Comparison of ENCODE assay signal across 21 cellular contexts in the genomic region with DNA sequence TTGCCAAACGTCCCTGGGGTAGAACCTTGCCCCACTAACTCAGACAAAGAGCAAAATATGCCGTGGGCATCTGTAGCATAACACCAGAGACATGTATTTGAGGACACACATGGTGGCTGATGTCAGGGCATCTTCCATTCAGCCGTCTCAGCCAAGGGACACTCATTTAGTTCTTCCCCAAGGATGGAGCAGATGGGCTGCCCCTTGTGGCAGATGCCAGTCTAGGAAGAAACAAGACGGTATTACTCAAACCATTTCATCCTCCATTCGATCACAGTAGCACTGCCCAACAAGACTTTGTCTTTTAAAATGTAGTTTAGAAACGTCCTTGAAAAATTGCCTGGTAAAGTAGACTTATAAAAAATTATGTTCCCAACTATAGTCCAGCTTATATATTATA.
"Had no signal": no experiment of that assay in that cellular context is flagged by ENCODE, and none has a peak within 500 bp of the region (broad histone marks: within the 10 kb centered on the region; RNA-seq: fewer than 3 reads in every experiment).

No MANE protein-coding gene starts in this region.

- H3K27me3 Mint-ChIP-seq: activated CD8-positive, alpha-beta T cell treated with anti-CD3 and anti-CD28 coated beads for 36 hours; activated naive CD8-positive, alpha-beta T cell treated with anti-CD3 and anti-CD28 coated beads, Interleukin-2, amount 10 ng/mL, durations not matched to agents 7 days and 5 days had no signal

- DNase-seq: activated CD4-positive, alpha-beta T cell treated with anti-CD3 and anti-CD28 coated beads for 4 hours; activated CD8-positive, alpha-beta memory T cell treated with anti-CD3 and anti-CD28 coated beads, Interleukin-2, amount 50 U/mL, for 4 hours; activated CD8-positive, alpha-beta T cell treated with anti-CD3 and anti-CD28 coated beads for 36 hours; activated naive CD4-positive, alpha-beta T cell treated with anti-CD3 and anti-CD28 coated beads, Interleukin-2, amount 50 U/mL, for 16 hours; activated naive CD8-positive, alpha-beta T cell treated with anti-CD3 and anti-CD28 coated beads, Interleukin-2, amount 10 ng/mL, durations not matched to agents 7 days and 5 days; adrenal gland; anterior cingulate cortex; IMR-90; Kasumi-1; KBM-7; NCI-H1092; NCI-H1417; NCI-H1694; NCI-H2029 treated with DMSO at 0.1 percent for 48 hours; NCI-H446; NCI-H524; NCI-H748 treated with DMSO at 0.1 percent for 48 hours; PC-3; SIG-M5; T-helper 1 cell had no signal

- H3K27ac Mint-ChIP-seq: activated CD8-positive, alpha-beta T cell treated with anti-CD3 and anti-CD28 coated beads for 36 hours; activated naive CD8-positive, alpha-beta T cell treated with anti-CD3 and anti-CD28 coated beads, Interleukin-2, amount 10 ng/mL, durations not matched to agents 7 days and 5 days had no signal

- H3K4me3 Mint-ChIP-seq: activated CD8-positive, alpha-beta T cell treated with anti-CD3 and anti-CD28 coated beads for 36 hours; activated naive CD8-positive, alpha-beta T cell treated with anti-CD3 and anti-CD28 coated beads, Interleukin-2, amount 10 ng/mL, durations not matched to agents 7 days and 5 days had no signal

- H3K4me1 Mint-ChIP-seq: activated naive CD8-positive, alpha-beta T cell treated with anti-CD3 and anti-CD28 coated beads, Interleukin-2, amount 10 ng/mL, durations not matched to agents 7 days and 5 days had no signal

- ATAC-seq: activated CD4-positive, CD25-positive, alpha-beta regulatory T cell treated with anti-CD3 and anti-CD28 coated beads, Interleukin-2, amount 50 U/mL, for 24 hours; activated CD8-positive, alpha-beta T cell treated with anti-CD3 and anti-CD28 coated beads for 36 hours; PC-3 had no signal

- H3K36me3 Mint-ChIP-seq: activated naive CD8-positive, alpha-beta T cell treated with anti-CD3 and anti-CD28 coated beads, Interleukin-2, amount 10 ng/mL, durations not matched to agents 7 days and 5 days had no signal
